8 cellular contexts compared by ENCODE assay signal in genomic region chr16:3304370-3304769, GRCh38. TPM values are rescaled to one million over a fixed set of nuclear protein-coding genes. Genes with fewer than 3 reads are reported as not detected.
DNase-seq lines count a peak whose midpoint lies in the region; ATAC-seq and TF ChIP-seq lines count a peak whose summit lies in the region.

No MANE protein-coding gene starts in this region.

- H3K9ac ChIP-seq in DND-41 (ENCODE audit: low read depth, low read length) (no peak overlapping the region), parathyroid adenoma (no peak overlapping the region)

- no peak overlapping the region for H3K27ac ChIP-seq in DND-41 (ENCODE audit: low read length)
- H3K27ac ChIP-seq in RWPE2 (ENCODE audit: poor library complexity, severe bottlenecking), result peak overlapping the region; percentile 73
- no peak overlapping the region for H3K27ac ChIP-seq in esophagus squamous epithelium
- peak overlapping the region; percentile 93 for H3K27ac ChIP-seq in parathyroid adenoma

- ATAC-seq in DND-41 (ENCODE audit: insufficient read depth, low read depth) (no peak), RWPE2 (ENCODE audit: low read depth) (no peak), HG03469 (IDR thresholded peaks at IDR 0.05; ENCODE audit: unreplicated experiment) (no peak)

- peaks cover 8% of the 10 kb centered on the region; the same call in 1 of the 2 replicates for H3K79me2 ChIP-seq in DND-41 (ENCODE audit: insufficient read depth, low read length)
- peaks cover 9% of the 10 kb centered on the region for H3K79me2 ChIP-seq in parathyroid adenoma

- 62 to 77% methylated on average over 4 of the region's 4 CpGs for WGBS in esophagus squamous epithelium, 2 donors

- H3K4me3 ChIP-seq in DND-41 (ENCODE audit: low read depth in 1 of 2, low read length in 2 of 2), result no peak overlapping the region
- peak overlapping the region; percentile 49 for H3K4me3 ChIP-seq in RWPE2 (ENCODE audit: severe bottlenecking)
- H3K4me3 ChIP-seq in esophagus squamous epithelium, result peak overlapping the region; percentile 62 to 87 (median 70)
- peak overlapping the region; percentile 88 for H3K4me3 ChIP-seq in parathyroid adenoma (ENCODE audit: low read depth, low read length)

- H3K9me3 ChIP-seq in DND-41 (ENCODE audit: insufficient read depth, low read length, severe bottlenecking) (no peaks in the 10 kb centered on the region), RWPE2 (ENCODE audit: severe bottlenecking) (peaks cover 22% of the 10 kb centered on the region), esophagus squamous epithelium (peaks cover 0 to 94% (median 46%) of the 10 kb centered on the region in 3 donors), parathyroid adenoma (ENCODE audit: control insufficient read depth, low read length) (no peaks in the 10 kb centered on the region)

- H2AFZ ChIP-seq in DND-41 (ENCODE audit: low read depth, low read length) (no peak overlapping the region), parathyroid adenoma (peak overlapping the region; percentile 96)

- peaks cover 22% of the 10 kb centered on the region for H3K4me1 ChIP-seq in DND-41 (ENCODE audit: insufficient read depth, low read length)
- no peaks in the 10 kb centered on the region for H3K4me1 ChIP-seq in RWPE2 (ENCODE audit: insufficient read depth, poor library complexity, severe bottlenecking)
- peaks cover 0 to 30% (median 3%) of the 10 kb centered on the region in 3 donors for H3K4me1 ChIP-seq in esophagus squamous epithelium
- H3K4me1 ChIP-seq in parathyroid adenoma, result no peaks in the 10 kb centered on the region

- TF ChIP-seq POLR2A in esophagus squamous epithelium (IDR thresholded peaks at IDR 0.05), result no peak

- H3K36me3 ChIP-seq in DND-41 (ENCODE audit: insufficient read depth, low read length) (peaks cover 9% of the 10 kb centered on the region; the same call in 1 of the 2 replicates), RWPE2 (ENCODE audit: low read depth) (peaks cover 43% of the 10 kb centered on the region), esophagus squamous epithelium (peaks cover 7 to 70% (median 8%) of the 10 kb centered on the region in 3 donors), parathyroid adenoma (ENCODE audit: control insufficient read depth, insufficient read depth, low read length) (no peaks in the 10 kb centered on the region)

- H3K4me2 ChIP-seq in DND-41 (ENCODE audit: insufficient read depth, low read length), result peak overlapping the region; percentile 63
- H3K4me2 ChIP-seq in parathyroid adenoma (ENCODE audit: low read length), result peak overlapping the region; percentile 82

- H4K20me1 ChIP-seq in DND-41 (ENCODE audit: insufficient read depth, low read length), result no peaks in the 10 kb centered on the region

- TF ChIP-seq CTCF in DND-41 (IDR thresholded peaks at IDR 0.05; ENCODE audit: borderline replicate concordance, extremely low read depth, low read length, poor library complexity, severe bottlenecking) (no peak), RWPE2 (IDR thresholded peaks at IDR 0.05; ENCODE audit: poor library complexity, severe bottlenecking) (no peak), esophagus squamous epithelium (IDR thresholded peaks at IDR 0.05) (no peak), parathyroid adenoma (IDR thresholded peaks at IDR 0.05) (no peak)

- intact Hi-C loops in esophagus squamous epithelium (cut with DNase I), result no loop called here

- H3K27me3 ChIP-seq in DND-41 (ENCODE audit: insufficient read depth, low read length, poor library complexity) (no peaks in the 10 kb centered on the region), RWPE2 (ENCODE audit: insufficient read depth, poor library complexity, severe bottlenecking) (no peaks in the 10 kb centered on the region), esophagus squamous epithelium (no peaks in the 10 kb centered on the region), parathyroid adenoma (ENCODE audit: control insufficient read depth, insufficient read depth, low read length) (no peaks in the 10 kb centered on the region)

- no peak for DNase-seq in DND-41
- DNase-seq in RWPE2 (ENCODE audit: low spot score), result no peak
- no peak for DNase-seq in esophagus squamous epithelium (lab: John Stamatoyannopoulos, UW)
- no peak for DNase-seq in NOMO-1 (lab: John Stamatoyannopoulos, UW; ENCODE audit: unreplicated experiment in 2 of 2)
- no peak for DNase-seq in NCI-H1092 (lab: John Stamatoyannopoulos, UW)
- no peak for DNase-seq in CD1c-positive myeloid dendritic cell (ENCODE audit: extremely low spot score)

RNA-seq across cellular contexts. Expression of gene TIGD7, which starts 0.9 kb away (rescaled TPM):
- 1 to 10 TPM in 2 of 4 donors, under 1 TPM in 2; 0.38 to 4.0 (median 0.96) TPM for total RNA-seq in esophagus squamous epithelium

RNA-seq across cellular contexts. Expression of gene ZNF75A, which starts 0.9 kb away (rescaled TPM):
- 10 to 100 TPM; 10.6 to 24.6 (median 18.1) TPM for total RNA-seq in esophagus squamous epithelium

RNA-seq across cellular contexts. Expression of gene ZNF263, which starts 21.1 kb away (rescaled TPM):
- 10 to 100 TPM; 15.7 to 40.1 (median 24.1) TPM for total RNA-seq in esophagus squamous epithelium

RNA-seq across cellular contexts. Expression of gene MEFV, which starts 47.9 kb away (rescaled TPM):
- 1 to 10 TPM in 3 of 4 donors, under 1 TPM in 1; 0.38 to 2.8 (median 1.5) TPM for total RNA-seq in esophagus squamous epithelium

RNA-seq across cellular contexts. Expression of gene OR2C1, which starts 51.3 kb away (rescaled TPM):
- total RNA-seq in esophagus squamous epithelium, result not detected

Comparison
In these comparisons a context has a peak if more than half of its experiments do, and no peak if none do; other contexts are left out.
1. H3K27ac ChIP-seq: peak in RWPE2 (single experiment) and parathyroid adenoma (single experiment); none in DND-41 (single experiment) and esophagus squamous epithelium (0 of 4).
2. H3K4me3 ChIP-seq: peak in RWPE2 (single experiment), esophagus squamous epithelium (4 of 4) and parathyroid adenoma (single experiment); none in DND-41 (0 of 2).